In genomic region chr19:17136617-17137016, GRCh38 we compare ENCODE assay signal across 1 cellular context.
TF ChIP-seq lines count a peak whose summit lies in the region.

No MANE protein-coding gene starts in this region.

TF ChIP-seq in HepG2, 621 proteins besides CTCF, POLR2A, EP300 and RAD21 (continues in another document):
- TF ChIP-seq ZHX1 (CRISPR knock-in tag; IDR thresholded peaks at IDR 0.05; ENCODE audit: low read depth) = no peak
- TF ChIP-seq SUZ12 (IDR thresholded peaks at IDR 0.05; ENCODE audit: low read depth, low read length) = no peak
- no peak for TF ChIP-seq ZNF646 (CRISPR knock-in tag; IDR thresholded peaks at IDR 0.05)
- no peak for TF ChIP-seq ZBTB39 (CRISPR knock-in tag; IDR thresholded peaks at IDR 0.05)
- no peak for TF ChIP-seq ISL2 (CRISPR knock-in tag; IDR thresholded peaks at IDR 0.05)
- TF ChIP-seq ZNF737 (CRISPR knock-in tag; IDR thresholded peaks at IDR 0.05; ENCODE audit: borderline replicate concordance) = no peak
- no peak for TF ChIP-seq POLR2AphosphoS2 (IDR thresholded peaks at IDR 0.05; ENCODE audit: low read depth, low read length)
- TF ChIP-seq HMGXB3 (CRISPR knock-in tag; IDR thresholded peaks at IDR 0.05; ENCODE audit: borderline replicate concordance) = no peak
- no peak for TF ChIP-seq TARDBP (CRISPR knock-in tag; IDR thresholded peaks at IDR 0.05)
- TF ChIP-seq RELA (CRISPR knock-in tag; IDR thresholded peaks at IDR 0.05) = no peak
- TF ChIP-seq IKZF1 (IDR thresholded peaks at IDR 0.05) = no peak
- no peak for TF ChIP-seq GATA4 (IDR thresholded peaks at IDR 0.05; ENCODE audit: borderline replicate concordance, low read depth)
- TF ChIP-seq ARID2 (CRISPR knock-in tag; IDR thresholded peaks at IDR 0.05; ENCODE audit: borderline replicate concordance) = no peak
- TF ChIP-seq ZNF496 (CRISPR knock-in tag; IDR thresholded peaks at IDR 0.05; ENCODE audit: insufficient replicate concordance) = no peak
- TF ChIP-seq NR2F6 (IDR thresholded peaks at IDR 0.05) = peak; percentile 31; the same call in 1 of the 2 replicates
- peak; percentile 27; the same call in 1 of the 2 replicates for TF ChIP-seq NR2F6 (CRISPR knock-in tag; IDR thresholded peaks at IDR 0.05)
- TF ChIP-seq NFKB2 (CRISPR knock-in tag; IDR thresholded peaks at IDR 0.05; ENCODE audit: borderline replicate concordance) = no peak
- TF ChIP-seq ZFX (CRISPR knock-in tag; IDR thresholded peaks at IDR 0.05; ENCODE audit: low read depth) = 0 out of 2 replicates have a peak, but pooled peaks have one; percentile 10
- no peak for TF ChIP-seq FOXO4 (CRISPR knock-in tag; conservative IDR thresholded peaks at IDR 0.05)
- no peak for TF ChIP-seq GRHL1 (CRISPR knock-in tag; conservative IDR thresholded peaks at IDR 0.05)
- TF ChIP-seq DNMT3B (CRISPR knock-in tag; conservative IDR thresholded peaks at IDR 0.05) = no peak
- TF ChIP-seq ZBTB43 (CRISPR knock-in tag; conservative IDR thresholded peaks at IDR 0.05) = no peak
- TF ChIP-seq MED1 (CRISPR knock-in tag; IDR thresholded peaks at IDR 0.05) = 0 out of 2 replicates have a peak, but pooled peaks have one; percentile 15
- no peak for TF ChIP-seq ZNF446 (CRISPR knock-in tag; IDR thresholded peaks at IDR 0.05)
- TF ChIP-seq STAG1 (CRISPR knock-in tag; IDR thresholded peaks at IDR 0.05) = no peak
- TF ChIP-seq CEBPB (IDR thresholded peaks at IDR 0.05; ENCODE audit: borderline replicate concordance, low read depth, low read length) = no peak
- no peak for TF ChIP-seq ARNT (IDR thresholded peaks at IDR 0.05)
- no peak for TF ChIP-seq SETDB1 (CRISPR knock-in tag; IDR thresholded peaks at IDR 0.05; ENCODE audit: borderline replicate concordance)
- no peak for TF ChIP-seq REL (CRISPR knock-in tag; conservative IDR thresholded peaks at IDR 0.05)
- no peak for TF ChIP-seq CENPX (CRISPR knock-in tag; IDR thresholded peaks at IDR 0.05)
- no peak for TF ChIP-seq ZNF776 (CRISPR knock-in tag; IDR thresholded peaks at IDR 0.05)
- TF ChIP-seq ZNF138 (CRISPR knock-in tag; IDR thresholded peaks at IDR 0.05; ENCODE audit: low read depth) = no peak
- no peak for TF ChIP-seq ZNF10 (CRISPR knock-in tag; IDR thresholded peaks at IDR 0.05; ENCODE audit: borderline replicate concordance, low read depth)
- TF ChIP-seq ZNF367 (CRISPR knock-in tag; IDR thresholded peaks at IDR 0.05; ENCODE audit: borderline replicate concordance) = no peak
- no peak for TF ChIP-seq CREM (IDR thresholded peaks at IDR 0.05)
- TF ChIP-seq CREM (CRISPR knock-in tag; IDR thresholded peaks at IDR 0.05) = no peak
- no peak for TF ChIP-seq AGO1 (IDR thresholded peaks at IDR 0.05; ENCODE audit: low read depth, low read length, poor library complexity, severe bottlenecking)
- TF ChIP-seq ZNF180 (CRISPR knock-in tag; IDR thresholded peaks at IDR 0.05; ENCODE audit: borderline replicate concordance, low read depth) = no peak
- TF ChIP-seq RXRB (CRISPR knock-in tag; IDR thresholded peaks at IDR 0.05; ENCODE audit: borderline replicate concordance) = peak; percentile 24; the same call in 1 of the 2 replicates
- peak in 1 of 2 experiments; percentile 24; a peak in 1 of 4 replicates for TF ChIP-seq NR2F1 (CRISPR knock-in tag; IDR thresholded peaks at IDR 0.05)
